ENCODE assay signal across 2 cellular contexts in the genomic region with DNA sequence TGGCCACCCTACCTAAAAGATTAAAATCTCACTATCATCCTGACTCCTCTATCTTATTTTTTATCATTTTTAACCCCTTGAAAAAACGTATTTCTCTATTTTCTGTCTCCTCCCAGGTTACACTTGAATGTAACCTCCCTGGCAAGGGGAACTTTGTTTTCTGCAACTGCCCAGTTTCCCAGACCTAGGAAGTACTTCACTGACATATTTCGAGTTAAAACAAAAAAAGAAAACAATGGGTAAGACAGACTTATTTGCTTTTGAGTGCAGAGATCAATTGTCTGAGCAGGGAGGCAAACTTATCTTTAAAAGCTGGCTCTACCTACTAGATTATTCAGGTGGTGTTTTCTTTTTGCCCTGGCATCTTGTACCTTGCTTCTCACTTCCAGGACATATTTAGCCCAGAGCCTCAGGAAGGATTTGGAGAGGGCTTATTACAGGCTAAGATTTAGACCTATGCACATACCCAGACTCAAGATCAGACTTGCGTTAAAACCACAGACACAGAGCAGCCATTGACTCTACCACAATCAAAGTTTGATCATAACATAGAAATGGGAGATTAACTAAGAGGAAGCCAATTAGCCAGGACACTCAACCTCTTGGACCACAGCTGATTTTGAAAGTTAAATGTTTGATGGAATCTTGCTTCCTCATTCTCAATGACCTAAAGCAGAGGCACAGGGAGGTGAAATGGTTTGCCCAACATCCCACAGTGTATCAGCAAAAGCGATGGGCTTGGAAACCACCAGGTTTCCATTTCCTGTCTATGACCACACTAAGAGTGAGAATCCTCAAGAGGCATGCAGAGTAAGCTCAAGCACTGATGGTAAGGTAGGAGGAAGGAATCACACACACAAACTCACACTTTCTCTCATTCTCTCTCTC.
TF ChIP-seq lines count a peak whose summit lies in the region.

No MANE protein-coding gene starts in this region.

TF ChIP-seq in GM12878, 131 proteins besides CTCF, POLR2A, EP300 and RAD21 (continued from another document and continues in another):
- TF ChIP-seq, protein P1, sequence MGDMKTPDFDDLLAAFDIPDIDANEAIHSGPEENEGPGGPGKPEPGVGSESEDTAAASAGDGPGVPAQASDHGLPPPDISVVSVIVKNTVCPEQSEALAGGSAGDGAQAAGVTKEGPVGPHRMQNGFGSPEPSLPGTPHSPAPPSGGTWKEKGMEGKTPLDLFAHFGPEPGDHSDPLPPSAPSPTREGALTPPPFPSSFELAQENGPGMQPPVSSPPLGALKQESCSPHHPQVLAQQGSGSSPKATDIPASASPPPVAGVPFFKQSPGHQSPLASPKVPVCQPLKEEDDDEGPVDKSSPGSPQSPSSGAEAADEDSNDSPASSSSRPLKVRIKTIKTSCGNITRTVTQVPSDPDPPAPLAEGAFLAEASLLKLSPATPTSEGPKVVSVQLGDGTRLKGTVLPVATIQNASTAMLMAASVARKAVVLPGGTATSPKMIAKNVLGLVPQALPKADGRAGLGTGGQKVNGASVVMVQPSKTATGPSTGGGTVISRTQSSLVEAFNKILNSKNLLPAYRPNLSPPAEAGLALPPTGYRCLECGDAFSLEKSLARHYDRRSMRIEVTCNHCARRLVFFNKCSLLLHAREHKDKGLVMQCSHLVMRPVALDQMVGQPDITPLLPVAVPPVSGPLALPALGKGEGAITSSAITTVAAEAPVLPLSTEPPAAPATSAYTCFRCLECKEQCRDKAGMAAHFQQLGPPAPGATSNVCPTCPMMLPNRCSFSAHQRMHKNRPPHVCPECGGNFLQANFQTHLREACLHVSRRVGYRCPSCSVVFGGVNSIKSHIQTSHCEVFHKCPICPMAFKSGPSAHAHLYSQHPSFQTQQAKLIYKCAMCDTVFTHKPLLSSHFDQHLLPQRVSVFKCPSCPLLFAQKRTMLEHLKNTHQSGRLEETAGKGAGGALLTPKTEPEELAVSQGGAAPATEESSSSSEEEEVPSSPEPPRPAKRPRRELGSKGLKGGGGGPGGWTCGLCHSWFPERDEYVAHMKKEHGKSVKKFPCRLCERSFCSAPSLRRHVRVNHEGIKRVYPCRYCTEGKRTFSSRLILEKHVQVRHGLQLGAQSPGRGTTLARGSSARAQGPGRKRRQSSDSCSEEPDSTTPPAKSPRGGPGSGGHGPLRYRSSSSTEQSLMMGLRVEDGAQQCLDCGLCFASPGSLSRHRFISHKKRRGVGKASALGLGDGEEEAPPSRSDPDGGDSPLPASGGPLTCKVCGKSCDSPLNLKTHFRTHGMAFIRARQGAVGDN (IDR thresholded peaks at IDR 0.05) = no peak
- TF ChIP-seq CBX5 (IDR thresholded peaks at IDR 0.05; ENCODE audit: low read depth) = no peak
- no peak for TF ChIP-seq NFXL1 (IDR thresholded peaks at IDR 0.05; ENCODE audit: borderline replicate concordance)
- TF ChIP-seq BRCA1 (IDR thresholded peaks at IDR 0.05; ENCODE audit: low read depth, low read length) = no peak
- TF ChIP-seq PAX8 (IDR thresholded peaks at IDR 0.05) = no peak
- TF ChIP-seq, protein P2, sequence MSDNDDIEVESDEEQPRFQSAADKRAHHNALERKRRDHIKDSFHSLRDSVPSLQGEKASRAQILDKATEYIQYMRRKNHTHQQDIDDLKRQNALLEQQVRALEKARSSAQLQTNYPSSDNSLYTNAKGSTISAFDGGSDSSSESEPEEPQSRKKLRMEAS (IDR thresholded peaks at IDR 0.05; ENCODE audit: low read depth, low read length) = no peak
- no peak for TF ChIP-seq HDGF (IDR thresholded peaks at IDR 0.05)
- no peak for TF ChIP-seq CBX3 (IDR thresholded peaks at IDR 0.05; ENCODE audit: borderline replicate concordance, low read depth)
- TF ChIP-seq KLF5 (IDR thresholded peaks at IDR 0.05; ENCODE audit: partially characterized antibody) = no peak
- TF ChIP-seq, protein P3, sequence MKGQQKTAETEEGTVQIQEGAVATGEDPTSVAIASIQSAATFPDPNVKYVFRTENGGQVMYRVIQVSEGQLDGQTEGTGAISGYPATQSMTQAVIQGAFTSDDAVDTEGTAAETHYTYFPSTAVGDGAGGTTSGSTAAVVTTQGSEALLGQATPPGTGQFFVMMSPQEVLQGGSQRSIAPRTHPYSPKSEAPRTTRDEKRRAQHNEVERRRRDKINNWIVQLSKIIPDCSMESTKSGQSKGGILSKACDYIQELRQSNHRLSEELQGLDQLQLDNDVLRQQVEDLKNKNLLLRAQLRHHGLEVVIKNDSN (IDR thresholded peaks at IDR 0.05; ENCODE audit: borderline replicate concordance, extremely low read length, insufficient read depth, low read depth, low read length) = no peak
- TF ChIP-seq, protein P4, sequence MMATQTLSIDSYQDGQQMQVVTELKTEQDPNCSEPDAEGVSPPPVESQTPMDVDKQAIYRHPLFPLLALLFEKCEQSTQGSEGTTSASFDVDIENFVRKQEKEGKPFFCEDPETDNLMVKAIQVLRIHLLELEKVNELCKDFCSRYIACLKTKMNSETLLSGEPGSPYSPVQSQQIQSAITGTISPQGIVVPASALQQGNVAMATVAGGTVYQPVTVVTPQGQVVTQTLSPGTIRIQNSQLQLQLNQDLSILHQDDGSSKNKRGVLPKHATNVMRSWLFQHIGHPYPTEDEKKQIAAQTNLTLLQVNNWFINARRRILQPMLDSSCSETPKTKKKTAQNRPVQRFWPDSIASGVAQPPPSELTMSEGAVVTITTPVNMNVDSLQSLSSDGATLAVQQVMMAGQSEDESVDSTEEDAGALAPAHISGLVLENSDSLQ (IDR thresholded peaks at IDR 0.05) = no peak
- TF ChIP-seq ZSCAN29 (IDR thresholded peaks at IDR 0.05) = no peak
- no peak for TF ChIP-seq SMAD5 (IDR thresholded peaks at IDR 0.05; ENCODE audit: low read depth)
- no peak for TF ChIP-seq KAT2A (conservative IDR thresholded peaks at IDR 0.05; ENCODE audit: control insufficient read depth, low read depth, low read length)
- TF ChIP-seq, protein P5, sequence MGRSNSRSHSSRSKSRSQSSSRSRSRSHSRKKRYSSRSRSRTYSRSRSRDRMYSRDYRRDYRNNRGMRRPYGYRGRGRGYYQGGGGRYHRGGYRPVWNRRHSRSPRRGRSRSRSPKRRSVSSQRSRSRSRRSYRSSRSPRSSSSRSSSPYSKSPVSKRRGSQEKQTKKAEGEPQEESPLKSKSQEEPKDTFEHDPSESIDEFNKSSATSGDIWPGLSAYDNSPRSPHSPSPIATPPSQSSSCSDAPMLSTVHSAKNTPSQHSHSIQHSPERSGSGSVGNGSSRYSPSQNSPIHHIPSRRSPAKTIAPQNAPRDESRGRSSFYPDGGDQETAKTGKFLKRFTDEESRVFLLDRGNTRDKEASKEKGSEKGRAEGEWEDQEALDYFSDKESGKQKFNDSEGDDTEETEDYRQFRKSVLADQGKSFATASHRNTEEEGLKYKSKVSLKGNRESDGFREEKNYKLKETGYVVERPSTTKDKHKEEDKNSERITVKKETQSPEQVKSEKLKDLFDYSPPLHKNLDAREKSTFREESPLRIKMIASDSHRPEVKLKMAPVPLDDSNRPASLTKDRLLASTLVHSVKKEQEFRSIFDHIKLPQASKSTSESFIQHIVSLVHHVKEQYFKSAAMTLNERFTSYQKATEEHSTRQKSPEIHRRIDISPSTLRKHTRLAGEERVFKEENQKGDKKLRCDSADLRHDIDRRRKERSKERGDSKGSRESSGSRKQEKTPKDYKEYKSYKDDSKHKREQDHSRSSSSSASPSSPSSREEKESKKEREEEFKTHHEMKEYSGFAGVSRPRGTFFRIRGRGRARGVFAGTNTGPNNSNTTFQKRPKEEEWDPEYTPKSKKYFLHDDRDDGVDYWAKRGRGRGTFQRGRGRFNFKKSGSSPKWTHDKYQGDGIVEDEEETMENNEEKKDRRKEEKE (IDR thresholded peaks at IDR 0.05) = no peak
- no peak for TF ChIP-seq SMAD1 (IDR thresholded peaks at IDR 0.05; ENCODE audit: low read depth, partially characterized antibody)
- TF ChIP-seq CHD4 (IDR thresholded peaks at IDR 0.05) = no peak
- TF ChIP-seq NRF1 (conservative IDR thresholded peaks at IDR 0.05; ENCODE audit: low read depth, low read length) = no peak
- no peak for TF ChIP-seq RCOR1 (conservative IDR thresholded peaks at IDR 0.05; ENCODE audit: low read depth, low read length)

TF ChIP-seq in SK-N-SH treated with all-trans-retinoic acid at 6 μM for 48 hours, 23 proteins besides CTCF, POLR2A, EP300 and RAD21 (continued from another document):
- TF ChIP-seq, protein P6, sequence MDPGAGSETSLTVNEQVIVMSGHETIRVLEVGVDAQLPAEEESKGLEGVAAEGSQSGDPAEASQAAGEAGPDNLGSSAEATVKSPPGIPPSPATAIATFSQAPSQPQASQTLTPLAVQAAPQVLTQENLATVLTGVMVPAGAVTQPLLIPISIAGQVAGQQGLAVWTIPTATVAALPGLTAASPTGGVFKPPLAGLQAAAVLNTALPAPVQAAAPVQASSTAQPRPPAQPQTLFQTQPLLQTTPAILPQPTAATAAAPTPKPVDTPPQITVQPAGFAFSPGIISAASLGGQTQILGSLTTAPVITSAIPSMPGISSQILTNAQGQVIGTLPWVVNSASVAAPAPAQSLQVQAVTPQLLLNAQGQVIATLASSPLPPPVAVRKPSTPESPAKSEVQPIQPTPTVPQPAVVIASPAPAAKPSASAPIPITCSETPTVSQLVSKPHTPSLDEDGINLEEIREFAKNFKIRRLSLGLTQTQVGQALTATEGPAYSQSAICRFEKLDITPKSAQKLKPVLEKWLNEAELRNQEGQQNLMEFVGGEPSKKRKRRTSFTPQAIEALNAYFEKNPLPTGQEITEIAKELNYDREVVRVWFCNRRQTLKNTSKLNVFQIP (CRISPR knock-in tag; IDR thresholded peaks at IDR 0.05; ENCODE audit: borderline replicate concordance, low read depth) = no peak
- TF ChIP-seq, protein P7, sequence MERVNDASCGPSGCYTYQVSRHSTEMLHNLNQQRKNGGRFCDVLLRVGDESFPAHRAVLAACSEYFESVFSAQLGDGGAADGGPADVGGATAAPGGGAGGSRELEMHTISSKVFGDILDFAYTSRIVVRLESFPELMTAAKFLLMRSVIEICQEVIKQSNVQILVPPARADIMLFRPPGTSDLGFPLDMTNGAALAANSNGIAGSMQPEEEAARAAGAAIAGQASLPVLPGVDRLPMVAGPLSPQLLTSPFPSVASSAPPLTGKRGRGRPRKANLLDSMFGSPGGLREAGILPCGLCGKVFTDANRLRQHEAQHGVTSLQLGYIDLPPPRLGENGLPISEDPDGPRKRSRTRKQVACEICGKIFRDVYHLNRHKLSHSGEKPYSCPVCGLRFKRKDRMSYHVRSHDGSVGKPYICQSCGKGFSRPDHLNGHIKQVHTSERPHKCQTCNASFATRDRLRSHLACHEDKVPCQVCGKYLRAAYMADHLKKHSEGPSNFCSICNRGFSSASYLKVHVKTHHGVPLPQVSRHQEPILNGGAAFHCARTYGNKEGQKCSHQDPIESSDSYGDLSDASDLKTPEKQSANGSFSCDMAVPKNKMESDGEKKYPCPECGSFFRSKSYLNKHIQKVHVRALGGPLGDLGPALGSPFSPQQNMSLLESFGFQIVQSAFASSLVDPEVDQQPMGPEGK (CRISPR knock-in tag; IDR thresholded peaks at IDR 0.05; ENCODE audit: borderline replicate concordance) = no peak
- TF ChIP-seq ESRRG (CRISPR knock-in tag; IDR thresholded peaks at IDR 0.05) (no peak), ZNF70 (CRISPR knock-in tag; IDR thresholded peaks at IDR 0.05) (no peak), OSR1 (CRISPR knock-in tag; IDR thresholded peaks at IDR 0.05) (no peak), ZNF565 (CRISPR knock-in tag; conservative IDR thresholded peaks at IDR 0.05; ENCODE audit: low read depth) (no peak), GLIS3 (CRISPR knock-in tag; IDR thresholded peaks at IDR 0.05) (no peak)
- TF ChIP-seq, protein P8, sequence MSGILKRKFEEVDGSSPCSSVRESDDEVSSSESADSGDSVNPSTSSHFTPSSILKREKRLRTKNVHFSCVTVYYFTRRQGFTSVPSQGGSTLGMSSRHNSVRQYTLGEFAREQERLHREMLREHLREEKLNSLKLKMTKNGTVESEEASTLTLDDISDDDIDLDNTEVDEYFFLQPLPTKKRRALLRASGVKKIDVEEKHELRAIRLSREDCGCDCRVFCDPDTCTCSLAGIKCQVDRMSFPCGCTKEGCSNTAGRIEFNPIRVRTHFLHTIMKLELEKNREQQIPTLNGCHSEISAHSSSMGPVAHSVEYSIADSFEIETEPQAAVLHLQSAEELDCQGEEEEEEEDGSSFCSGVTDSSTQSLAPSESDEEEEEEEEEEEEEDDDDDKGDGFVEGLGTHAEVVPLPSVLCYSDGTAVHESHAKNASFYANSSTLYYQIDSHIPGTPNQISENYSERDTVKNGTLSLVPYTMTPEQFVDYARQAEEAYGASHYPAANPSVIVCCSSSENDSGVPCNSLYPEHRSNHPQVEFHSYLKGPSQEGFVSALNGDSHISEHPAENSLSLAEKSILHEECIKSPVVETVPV (CRISPR knock-in tag; IDR thresholded peaks at IDR 0.05) = no peak
